In the genomic region with DNA sequence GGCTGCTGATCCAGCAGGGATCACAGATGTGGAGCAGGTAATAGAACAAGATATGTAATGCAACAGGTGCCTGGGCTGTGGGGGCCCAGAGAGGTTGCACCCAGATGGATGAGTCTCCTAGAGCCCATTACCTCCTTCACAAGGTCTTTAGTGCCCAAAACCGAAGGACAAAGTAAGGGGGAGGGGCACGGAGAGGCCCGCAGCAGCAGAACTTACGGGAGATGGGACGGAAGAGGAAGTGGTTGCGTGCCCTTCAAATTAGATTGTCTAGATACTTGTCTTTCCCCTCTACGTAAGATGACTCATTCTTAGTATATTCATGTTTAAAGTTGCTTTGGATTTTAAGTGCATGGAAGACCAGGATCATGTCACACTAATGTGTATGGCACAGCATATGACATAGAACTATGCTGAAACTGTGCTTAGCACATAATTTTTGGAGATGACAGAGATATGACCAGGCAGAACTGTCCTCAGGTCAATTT, we compare ENCODE assay signal across 8 cellular contexts. TPM values are rescaled to one million over a fixed set of nuclear protein-coding genes. Genes with fewer than 3 reads are reported as not detected.
A peak's percentile ranks its signal among the peaks of the same experiment; 100 is the strongest.
DNase-seq lines count a peak whose midpoint lies in the region; ATAC-seq and TF ChIP-seq lines count a peak whose summit lies in the region.

No MANE protein-coding gene starts in this region.

- POLR2A ChIA-PET in activated CD4-positive, alpha-beta T cell treated with anti-CD3 and anti-CD28 coated beads, Interleukin-2, amount 10 ng/mL, durations not matched to agents 7 days and 5 days (lab: Charles Lee), result no interaction called here

- H3K9me3 ChIP-seq in KOPT-K1 (ENCODE audit: insufficient read depth, low read length, poor library complexity, severe bottlenecking), result no peaks in the 10 kb centered on the region

- ATAC-seq in GM21529 (IDR thresholded peaks at IDR 0.05; ENCODE audit: unreplicated experiment), result peak; percentile 60

- peak overlapping the region; percentile 98 for H3K27ac Mint-ChIP-seq in activated CD4-positive, alpha-beta T cell treated with anti-CD3 and anti-CD28 coated beads, Interleukin-2, amount 10 ng/mL, durations not matched to agents 7 days and 5 days

- CTCF ChIA-PET in activated CD4-positive, alpha-beta T cell treated with anti-CD3 and anti-CD28 coated beads, Interleukin-2, amount 10 ng/mL, durations not matched to agents 7 days and 5 days (lab: Charles Lee), result interaction anchor here (0.8 to 2.2 kb wide), 9 partner anchors 8 to 1021 kb away, joined by 3 to 14 read pairs (median 3); a partner anchor contains a TSS

- peak overlapping the region; percentile 67 for H3K27ac ChIP-seq in KOPT-K1 (ENCODE audit: low read depth, low read length, poor library complexity, severe bottlenecking)

- no peaks in the 10 kb centered on the region for H3K27me3 Mint-ChIP-seq in activated CD4-positive, alpha-beta T cell treated with anti-CD3 and anti-CD28 coated beads, Interleukin-2, amount 10 ng/mL, durations not matched to agents 7 days and 5 days

- peaks cover 45% of the 10 kb centered on the region for H3K4me1 Mint-ChIP-seq in activated CD4-positive, alpha-beta T cell treated with anti-CD3 and anti-CD28 coated beads, Interleukin-2, amount 10 ng/mL, durations not matched to agents 7 days and 5 days

- H3K36me3 ChIP-seq in KOPT-K1 (ENCODE audit: insufficient read depth, low read length), result no peaks in the 10 kb centered on the region

- no peaks in the 10 kb centered on the region for H3K9me3 Mint-ChIP-seq in activated CD4-positive, alpha-beta T cell treated with anti-CD3 and anti-CD28 coated beads, Interleukin-2, amount 10 ng/mL, durations not matched to agents 7 days and 5 days

- H3K4me3 Mint-ChIP-seq in activated CD4-positive, alpha-beta T cell treated with anti-CD3 and anti-CD28 coated beads, Interleukin-2, amount 10 ng/mL, durations not matched to agents 7 days and 5 days, result peak overlapping the region; percentile 70

- no peaks in the 10 kb centered on the region for H3K36me3 Mint-ChIP-seq in activated CD4-positive, alpha-beta T cell treated with anti-CD3 and anti-CD28 coated beads, Interleukin-2, amount 10 ng/mL, durations not matched to agents 7 days and 5 days (ENCODE audit: low read depth)

- no peak for TF ChIP-seq POLR2A in erythroblast (IDR thresholded peaks at IDR 0.05; ENCODE audit: low read length)

- DNase-seq in CD1c-positive myeloid dendritic cell (ENCODE audit: extremely low spot score) (peak; percentile 69), erythroblast (lab: John Stamatoyannopoulos, UW) (peak; percentile 44 to 52), HPDE6-E6E7 (ENCODE audit: extremely low spot score) (no peak), DMS79 (lab: John Stamatoyannopoulos, UW) (no peak)
- peak; percentile 80 for DNase-seq in activated CD4-positive, alpha-beta T cell treated with anti-CD3 and anti-CD28 coated beads, Interleukin-2, amount 10 ng/mL, durations not matched to agents 7 days and 5 days
- DNase-seq in stimulated activated CD4-positive, alpha-beta T cell treated with anti-CD3 and anti-CD28 coated beads, Interleukin-1b, Interleukin-23, amount 100 ng/mL, for 48 hours, result peak; percentile 79

RNA-seq across cellular contexts. Expression of a gene that starts 5.7 kb away (rescaled TPM):
- total RNA-seq in activated CD4-positive, alpha-beta T cell treated with anti-CD3 and anti-CD28 coated beads, Interleukin-2, amount 10 ng/mL, durations not matched to agents 7 days and 5 days, result 10 to 100 TPM; 32.3 to 36.2 TPM

RNA-seq across cellular contexts. Expression of a gene that starts 12.7 kb away (rescaled TPM):
- total RNA-seq in activated CD4-positive, alpha-beta T cell treated with anti-CD3 and anti-CD28 coated beads, Interleukin-2, amount 10 ng/mL, durations not matched to agents 7 days and 5 days, result 10 to 100 TPM; 14.4 to 15.5 TPM

Comparison
In these comparisons a context has a peak if more than half of its experiments do, and no peak if none do; other contexts are left out.
1. DNase-seq: peak in CD1c-positive myeloid dendritic cell (single experiment), activated CD4-positive, alpha-beta T cell treated with anti-CD3 and anti-CD28 coated beads, Interleukin-2, amount 10 ng/mL, durations not matched to agents 7 days and 5 days (single experiment), erythroblast (2 of 2) and stimulated activated CD4-positive, alpha-beta T cell treated with anti-CD3 and anti-CD28 coated beads, Interleukin-1b, Interleukin-23, amount 100 ng/mL, for 48 hours (single experiment); none in HPDE6-E6E7 (single experiment) and DMS79 (single experiment).